Comparison of ENCODE assay signal across 30 cellular contexts in genomic region chr12:124556067-124556466, GRCh38. TPM values are rescaled to one million over a fixed set of nuclear protein-coding genes. Genes with fewer than 3 reads are reported as not detected.
DNase-seq lines count a peak whose midpoint lies in the region; ATAC-seq, FAIRE-seq and TF ChIP-seq lines count a peak whose summit lies in the region.
"Had no signal": no experiment of that assay in that cellular context is flagged by ENCODE, and none has a peak within 500 bp of the region (broad histone marks: within the 10 kb centered on the region; RNA-seq: fewer than 3 reads in every experiment).

No MANE protein-coding gene starts in this region.

- WGBS in K562 (ENCODE audit: insufficient coverage, low coverage, missing lambda C conversion rate) = 58% methylated on average over 8 of the region's 10 CpGs
- WGBS in SK-N-SH (ENCODE audit: low lambda C conversion rate) = 86% methylated on average over 9 of the region's 10 CpGs

- H3K27me3 Mint-ChIP-seq in activated naive CD4-positive, alpha-beta T cell treated with anti-CD3 and anti-CD28 coated beads, Interleukin-2, amount 50 U/mL, for 24 hours = no peaks in the 10 kb centered on the region
- H3K27me3 Mint-ChIP-seq in stimulated activated naive B cell treated with anti-CD40 and anti-IgM and Interleukin-4, amounts not matched to agents 10 μg/mL and 1 μg/mL and 100 μg/mL, for 72 hours = no peaks in the 10 kb centered on the region

- H3K9ac ChIP-seq in K562 (ENCODE audit: insufficient read depth in 1 of 2, low read depth in 2 of 2, low read length in 2 of 2) (peak overlapping the region in 1 of 2 experiments; percentile 76; a peak in 2 of 4 replicates), MM.1S (ENCODE audit: low read length) (no peak overlapping the region), SK-N-SH (no peak overlapping the region)

- H3F3A ChIP-seq in MM.1S (ENCODE audit: insufficient read depth, low read length) (no peaks in the 10 kb centered on the region), SK-N-SH (replicated peaks; ENCODE audit: insufficient read depth) (peaks cover 11% of the 10 kb centered on the region)

- H2AFZ ChIP-seq in K562 (ENCODE audit: low read depth, low read length) (no peak overlapping the region), MM.1S (ENCODE audit: low read length) (no peak overlapping the region), SK-N-SH (ENCODE audit: low read depth) (no peak overlapping the region)
- H2AFZ ChIP-seq: PC-9 had no signal

- no peak overlapping the region for H3K4me2 ChIP-seq in K562 (ENCODE audit: insufficient read depth, low read length)
- no peak overlapping the region for H3K4me2 ChIP-seq in MM.1S (ENCODE audit: low read depth, low read length)
- H3K4me2 ChIP-seq in SK-N-SH = no peak overlapping the region
- H3K4me2 ChIP-seq: PC-9 had no signal

- H3K27me3 ChIP-seq in K562 (ENCODE audit: control insufficient read depth in 2 of 2, insufficient read depth in 2 of 2, low read length in 2 of 2) (no peaks in the 10 kb centered on the region), left lung (no peaks in the 10 kb centered on the region), MM.1S (replicated peaks; ENCODE audit: insufficient read depth, low read length) (no peaks in the 10 kb centered on the region), H7 (ENCODE audit: control insufficient read depth, insufficient read depth, low read length) (no peaks in the 10 kb centered on the region), SK-N-SH (ENCODE audit: insufficient read depth) (no peaks in the 10 kb centered on the region)

- TF ChIP-seq RAD21 in K562 (CRISPR knock-in tag; conservative IDR thresholded peaks at IDR 0.05 in 1 of 2, IDR thresholded peaks at IDR 0.05 in 1 of 2) (no peak), SK-N-SH (IDR thresholded peaks at IDR 0.05; ENCODE audit: low read length) (no peak)

- H3K4me3 ChIP-seq in K562 (no peak overlapping the region), left lung (no peak overlapping the region), MM.1S (ENCODE audit: low read length) (no peak overlapping the region), H7 (ENCODE audit: insufficient read depth, low read depth, low read length) (no peak overlapping the region), SK-N-SH (ENCODE audit: low read depth in 2 of 2, low read length in 1 of 2) (no peak overlapping the region)
- H3K4me3 ChIP-seq: GM12878, PC-9 had no signal

- FAIRE-seq in K562 (lab: Jason Lieb, UNC) = no peak
- FAIRE-seq: GM12878 had no signal

- H3K4me1 ChIP-seq in K562 (replicated peaks in 1 of 2; ENCODE audit: control insufficient read depth in 2 of 2, insufficient read depth in 2 of 2, low read length in 2 of 2) = peaks cover 18 to 66% of the 10 kb centered on the region in 2 experiments
- H3K4me1 ChIP-seq in left lung = peaks cover 17 to 91% of the 10 kb centered on the region in 2 donors
- H3K4me1 ChIP-seq in MM.1S (ENCODE audit: low read length) = no peaks in the 10 kb centered on the region
- H3K4me1 ChIP-seq in SK-N-SH (ENCODE audit: control insufficient read depth in 1 of 2, insufficient read depth in 2 of 2, low read depth in 1 of 2, low read length in 1 of 2) = peaks cover 18 to 50% of the 10 kb centered on the region in 2 experiments

- peaks cover 98% of the 10 kb centered on the region for H3K79me2 ChIP-seq in K562 (ENCODE audit: control insufficient read depth, insufficient read depth, low read length)
- H3K79me2 ChIP-seq in MM.1S (ENCODE audit: low read length) = peaks cover 99% of the 10 kb centered on the region
- peaks cover 99% of the 10 kb centered on the region for H3K79me2 ChIP-seq in SK-N-SH (ENCODE audit: insufficient read depth)

- H3K4me1 Mint-ChIP-seq in activated naive CD4-positive, alpha-beta T cell treated with anti-CD3 and anti-CD28 coated beads, Interleukin-2, amount 50 U/mL, for 24 hours = peaks cover 65% of the 10 kb centered on the region
- H3K4me1 Mint-ChIP-seq in stimulated activated naive B cell treated with anti-CD40 and anti-IgM and Interleukin-4, amounts not matched to agents 10 μg/mL and 1 μg/mL and 100 μg/mL, for 72 hours = peaks cover 59 to 94% of the 10 kb centered on the region in 2 donors

- no peaks in the 10 kb centered on the region for H3K9me3 Mint-ChIP-seq in activated naive CD4-positive, alpha-beta T cell treated with anti-CD3 and anti-CD28 coated beads, Interleukin-2, amount 50 U/mL, for 24 hours
- no peaks in the 10 kb centered on the region for H3K9me3 Mint-ChIP-seq in activated naive CD4-positive, alpha-beta T cell treated with anti-CD3 and anti-CD28 coated beads, Interleukin-2, amount 50 U/mL, for 72 hours
- H3K9me3 Mint-ChIP-seq in stimulated activated naive B cell treated with anti-CD40 and anti-IgM and Interleukin-4, amounts not matched to agents 10 μg/mL and 1 μg/mL and 100 μg/mL, for 72 hours = peaks cover 0 to 1% of the 10 kb centered on the region in 2 donors
- H3K9me3 Mint-ChIP-seq: CD8-positive, alpha-beta T cell had no signal

- H4K20me1 ChIP-seq in K562 (replicated peaks; ENCODE audit: control insufficient read depth, insufficient read depth, low read length) (peaks cover 43% of the 10 kb centered on the region), MM.1S (ENCODE audit: insufficient read depth, low read length) (no peaks in the 10 kb centered on the region; the same call in 1 of the 2 replicates), SK-N-SH (ENCODE audit: insufficient read depth) (peaks cover 99% of the 10 kb centered on the region)

- TF ChIP-seq EP300 in K562 (IDR thresholded peaks at IDR 0.05; ENCODE audit: low read length) (no peak), SK-N-SH (IDR thresholded peaks at IDR 0.05; ENCODE audit: borderline replicate concordance in 1 of 2, low read depth in 1 of 2, low read length in 1 of 2) (no peak)

- no peak for ATAC-seq in activated naive CD4-positive, alpha-beta T cell treated with anti-CD3 and anti-CD28 coated beads, Interleukin-2, amount 50 U/mL, for 72 hours
- ATAC-seq in K562 (no peak), left lung (no peak)
- ATAC-seq in stimulated activated naive B cell treated with anti-CD40 and anti-IgM and Interleukin-4, amounts not matched to agents 10 μg/mL and 1 μg/mL and 100 μg/mL, for 72 hours (replicated peaks) = no peak
- ATAC-seq: CD8-positive, alpha-beta T cell; GM12878 had no signal

- intact Hi-C loops in K562 (cut with micrococcal nuclease) (no loop called here), left lung (cut with DNase I) (no loop called here)

- peaks cover 2% of the 10 kb centered on the region for H3K36me3 Mint-ChIP-seq in activated naive CD4-positive, alpha-beta T cell treated with anti-CD3 and anti-CD28 coated beads, Interleukin-2, amount 50 U/mL, for 24 hours
- no peaks in the 10 kb centered on the region for H3K36me3 Mint-ChIP-seq in activated naive CD4-positive, alpha-beta T cell treated with anti-CD3 and anti-CD28 coated beads, Interleukin-2, amount 50 U/mL, for 72 hours
- H3K36me3 Mint-ChIP-seq in stimulated activated naive B cell treated with anti-CD40 and anti-IgM and Interleukin-4, amounts not matched to agents 10 μg/mL and 1 μg/mL and 100 μg/mL, for 72 hours = peaks cover 12 to 22% of the 10 kb centered on the region in 2 donors
- H3K36me3 Mint-ChIP-seq: CD8-positive, alpha-beta T cell had no signal

- H3K27ac Mint-ChIP-seq in activated naive CD4-positive, alpha-beta T cell treated with anti-CD3 and anti-CD28 coated beads, Interleukin-2, amount 50 U/mL, for 24 hours = peak overlapping the region; percentile 46
- H3K27ac Mint-ChIP-seq in activated naive CD4-positive, alpha-beta T cell treated with anti-CD3 and anti-CD28 coated beads, Interleukin-2, amount 50 U/mL, for 72 hours = no peak overlapping the region
- peak overlapping the region; percentile 9 for H3K27ac Mint-ChIP-seq in stimulated activated naive B cell treated with anti-CD40 and anti-IgM and Interleukin-4, amounts not matched to agents 10 μg/mL and 1 μg/mL and 100 μg/mL, for 72 hours
- H3K27ac Mint-ChIP-seq: CD8-positive, alpha-beta T cell had no signal

- no peak overlapping the region for H3K4me3 Mint-ChIP-seq in activated naive CD4-positive, alpha-beta T cell treated with anti-CD3 and anti-CD28 coated beads, Interleukin-2, amount 50 U/mL, for 24 hours
- H3K4me3 Mint-ChIP-seq in stimulated activated naive B cell treated with anti-CD40 and anti-IgM and Interleukin-4, amounts not matched to agents 10 μg/mL and 1 μg/mL and 100 μg/mL, for 72 hours = no peak overlapping the region
- H3K4me3 Mint-ChIP-seq: CD8-positive, alpha-beta T cell had no signal

- H3K27ac ChIP-seq in K562 (ENCODE audit: extremely low read depth, low read depth, low read length) (no peak overlapping the region), left lung (no peak overlapping the region), MM.1S (ENCODE audit: low read length) (no peak overlapping the region), SK-N-SH (ENCODE audit: low read depth in 2 of 2, low read length in 1 of 2) (no peak overlapping the region; a peak in 1 of 4 replicates)
- H3K27ac ChIP-seq: PC-9 had no signal

- in situ Hi-C loops in K562 (cut with MboI) = no loop called here

- no peak for DNase-seq in activated naive CD4-positive, alpha-beta T cell treated with anti-CD3 and anti-CD28 coated beads, Interleukin-2, amount 50 U/mL, for 72 hours (ENCODE audit: low spot score in 2 of 2)
- DNase-seq in K562 (ENCODE audit: extremely low read depth in 1 of 4, low spot score in 3 of 4) (no peak), left lung (peak; percentile 24 to 42), MM.1S (no peak), H7 (no peak), SK-N-SH (no peak)
- DNase-seq in stimulated activated naive B cell treated with anti-CD40 and anti-IgM and Interleukin-4, amounts not matched to agents 10 μg/mL and 1 μg/mL and 100 μg/mL, for 72 hours = no peak
- DNase-seq: 8988T; ACHN; CD8-positive, alpha-beta T cell; DMS 273 treated with DMSO at 0.1 percent for 48 hours; DMS79; EL; GDM1; GOT3; Karpas-422; NCI-H1092 treated with DMSO at 0.1 percent for 48 hours; NCI-H1436; NCI-H187; NCI-H2081 treated with DMSO at 0.1 percent for 48 hours; NCI-H2171 treated with DMSO at 0.1 percent for 48 hours; NCI-H524 treated with DMSO at 0.1 percent for 48 hours; NCI-H774; NK-92 treated with Interleukin-12 subunit alpha and Interleukin-12 subunit beta, amount 100 ng/mL, for 24 hours; PC-9; RPMI8226; SHP77; T-helper 1 cell had no signal

- no peaks in the 10 kb centered on the region for H3K9me2 ChIP-seq in MM.1S (replicated peaks; ENCODE audit: insufficient read depth, low read length)
- H3K9me2 ChIP-seq in SK-N-SH = no peaks in the 10 kb centered on the region

- H3K36me3 ChIP-seq in K562 (ENCODE audit: control insufficient read depth, insufficient read depth, low read length) (peaks cover 3% of the 10 kb centered on the region; the same call in 1 of the 3 replicates), left lung (peaks cover 0 to 9% of the 10 kb centered on the region in 2 donors), MM.1S (replicated peaks; ENCODE audit: insufficient read depth, low read length) (no peaks in the 10 kb centered on the region), H7 (replicated peaks; ENCODE audit: control insufficient read depth, insufficient read depth, low read length) (0 out of 2 replicates have a peak, but pooled peaks cover 2% of the 10 kb centered on the region), SK-N-SH (replicated peaks in 1 of 2; ENCODE audit: control insufficient read depth in 1 of 2, insufficient read depth in 2 of 2, low read length in 1 of 2) (no peaks in the 10 kb centered on the region)

- TF ChIP-seq CTCF in K562 (IDR thresholded peaks at IDR 0.05 in 2 of 3, conservative IDR thresholded peaks at IDR 0.05 in 1 of 3; ENCODE audit: insufficient read depth in 2 of 3, low read depth in 1 of 3, low read length in 3 of 3) (no peak), left lung (IDR thresholded peaks at IDR 0.05) (no peak), MM.1S (IDR thresholded peaks at IDR 0.05; ENCODE audit: low read length) (no peak), SK-N-SH (IDR thresholded peaks at IDR 0.05) (no peak)

- TF ChIP-seq POLR2A in K562 (conservative IDR thresholded peaks at IDR 0.05) = no peak

- BruUV-seq in K562 (replicated peaks; lab: Mats Ljungman, UMichigan) = no TSS peak

- POLR2A ChIA-PET in K562 (lab: Yijun Ruan, JAX) (interaction anchor here (1.6 kb wide), 1 partner anchor 10 kb away, joined by 5 read pairs; no protein-coding TSS in a partner anchor), SK-N-SH (lab: Yijun Ruan, JAX) (no interaction called here)

- CTCF ChIA-PET in K562 (lab: Yijun Ruan, JAX; ENCODE audit: low intra/inter-chr PET ratio) = interaction anchor here (0.6 kb wide), 1 partner anchor 156 kb away, joined by 3 read pairs; no protein-coding TSS in a partner anchor
- CTCF ChIA-PET in SK-N-SH (lab: Yijun Ruan, JAX) = interaction anchor here (1.0 to 1.5 kb wide), 2 partner anchors 13 to 202 kb away, joined by 3 read pairs; no protein-coding TSS in a partner anchor

- no peaks in the 10 kb centered on the region for H3K9me1 ChIP-seq in K562 (ENCODE audit: control insufficient read depth, insufficient read depth, low read length)

- H3K9me3 ChIP-seq in K562 (replicated peaks; ENCODE audit: control insufficient read depth, insufficient read depth, low read depth, low read length) (no peaks in the 10 kb centered on the region), left lung (peaks cover 0 to 1% of the 10 kb centered on the region in 2 donors), MM.1S (replicated peaks; ENCODE audit: insufficient read depth, low read length) (no peaks in the 10 kb centered on the region), SK-N-SH (no peaks in the 10 kb centered on the region)

RNA-seq across cellular contexts. Expression of gene NCOR2, which starts 11.3 kb away (rescaled TPM):
- total RNA-seq in activated naive CD4-positive, alpha-beta T cell treated with anti-CD3 and anti-CD28 coated beads, Interleukin-2, amount 50 U/mL, for 72 hours = 100 to 1,000 TPM in 1 of 2 donors, 10 to 100 TPM in 1; 66.8 to 125 TPM
- total RNA-seq in K562 (2011; cell fraction: chromatin; rRNA removed; ENCODE audit: low replicate concordance) = 66.7 and 165 TPM in 2 replicates
- total RNA-seq in K562 (2011; cell fraction: nucleolus; rRNA removed) = 51.9 and 54.2 TPM in 2 replicates
- total RNA-seq in K562 (2011; cell fraction: nucleoplasm; rRNA removed) = 57.6 and 83.1 TPM in 2 replicates
- total RNA-seq in K562 (2014; rRNA removed) (18.2 and 22.3 TPM in 2 replicates), K562 (2014; rRNA removed; fragmentation: Illumina TruSeq; extraction: Trizol) (2.8 and 4.1 TPM in 2 replicates), K562 (2015; rRNA removed; fragmentation: Illumina TruSeq; extraction: Trizol) (8.1 and 8.4 TPM in 2 replicates), K562 (2021) (124 and 126 TPM in 2 replicates), left lung (100 to 1,000 TPM; 289 to 331 TPM)
- polyA plus RNA-seq in K562 (2011; rRNA removed) (3.1 and 4.2 TPM in 2 replicates), K562 (2014; fragmentation: Illumina TruSeq; extraction: Trizol) (22.6 and 36.3 TPM in 2 replicates), K562 (2014; fragmentation: Nextera tagmentation; extraction: Ambion mirVana) (under 1 TPM; 0.18 to 0.20 TPM), K562 (2014; rRNA removed) (24.9 and 29.2 TPM in 2 replicates), SK-N-SH (2012; rRNA removed) (9.1 and 19.0 TPM in 2 replicates)
- 4.1 and 9.7 TPM in 2 replicates for polyA plus RNA-seq in K562 (2011; cell fraction: cytosol; rRNA removed)
- polyA plus RNA-seq in K562 (2011; cell fraction: nucleus; rRNA removed) = 20.4 and 29.6 TPM in 2 replicates
- polyA plus RNA-seq in K562 (2012) = 56.5 and 65.0 TPM in 2 replicates
- 7.3 and 9.9 TPM in 2 replicates for polyA minus RNA-seq in K562 (2011; rRNA and poly(A)+ RNA removed)
- polyA minus RNA-seq in K562 (2011; cell fraction: cytosol; rRNA and poly(A)+ RNA removed) = 27.1 and 60.8 TPM in 2 replicates
- 18.8 and 19.2 TPM in 2 replicates for polyA minus RNA-seq in K562 (2011; cell fraction: nucleus; rRNA and poly(A)+ RNA removed)
- 25.1 and 27.2 TPM in 2 replicates for total RNA-seq in H7 (2014; rRNA removed; shearing (Covaris generic))
- polyA plus RNA-seq in SK-N-SH (2012; cell fraction: cytosol; rRNA removed) = 14.3 and 16.0 TPM in 2 replicates
- polyA plus RNA-seq in SK-N-SH (2012; cell fraction: nucleus; rRNA removed) = 61.3 and 99.7 TPM in 2 replicates

Comparison
In these comparisons a context has a peak if more than half of its experiments do, and no peak if none do; other contexts are left out.
1. H3K27ac Mint-ChIP-seq: peak in activated naive CD4-positive, alpha-beta T cell treated with anti-CD3 and anti-CD28 coated beads, Interleukin-2, amount 50 U/mL, for 24 hours (single experiment) and stimulated activated naive B cell treated with anti-CD40 and anti-IgM and Interleukin-4, amounts not matched to agents 10 μg/mL and 1 μg/mL and 100 μg/mL, for 72 hours (single experiment); none in activated naive CD4-positive, alpha-beta T cell treated with anti-CD3 and anti-CD28 coated beads, Interleukin-2, amount 50 U/mL, for 72 hours (0 of 2).
2. DNase-seq: peak in left lung (2 of 2); none in activated naive CD4-positive, alpha-beta T cell treated with anti-CD3 and anti-CD28 coated beads, Interleukin-2, amount 50 U/mL, for 72 hours (0 of 2), K562 (0 of 4), stimulated activated naive B cell treated with anti-CD40 and anti-IgM and Interleukin-4, amounts not matched to agents 10 μg/mL and 1 μg/mL and 100 μg/mL, for 72 hours (single experiment), MM.1S (single experiment), H7 (single experiment) and SK-N-SH (single experiment).